ENCODE assay signal across 10 cellular contexts in the genomic region with DNA sequence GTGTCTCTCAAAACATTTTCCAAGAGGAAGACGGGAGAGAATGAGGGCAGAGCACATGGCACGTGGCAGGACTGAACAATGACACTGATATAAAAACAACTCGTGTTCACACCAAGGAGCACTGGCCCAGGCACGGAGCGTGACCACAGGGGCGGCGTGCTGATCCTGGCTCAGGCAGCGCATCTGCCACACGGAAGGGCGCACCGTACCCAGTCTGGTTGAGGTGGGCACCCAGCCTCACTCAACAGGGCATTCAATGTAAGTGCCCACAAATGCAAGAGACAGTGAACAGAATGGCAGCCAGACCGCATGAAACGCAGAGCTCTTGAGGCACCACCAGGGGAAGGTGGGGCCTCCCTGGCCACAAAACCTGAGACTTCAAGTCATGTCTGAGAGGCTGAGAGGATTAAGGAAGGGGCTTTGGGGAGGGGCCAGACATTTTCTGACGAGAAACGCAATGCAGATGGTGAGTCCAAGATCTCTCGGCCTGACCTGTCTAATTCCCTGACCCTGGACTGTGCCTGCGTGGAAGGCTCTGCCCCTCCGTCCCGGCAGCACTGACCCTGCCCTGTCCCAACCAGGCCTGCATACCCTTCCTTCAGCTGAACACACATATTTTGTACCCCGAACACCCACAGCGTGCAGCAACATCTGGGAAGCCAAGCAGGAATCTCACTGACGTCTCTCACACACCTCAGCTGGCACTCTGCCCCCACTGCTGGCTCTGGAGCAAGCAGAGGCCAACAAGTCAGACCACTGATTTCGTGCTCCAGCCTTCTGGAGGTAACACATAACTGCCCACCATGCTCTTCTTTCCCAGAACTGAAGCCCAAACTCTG. TPM values are rescaled to one million over a fixed set of nuclear protein-coding genes. Genes with fewer than 3 reads are reported as not detected.
DNase-seq lines count a peak whose midpoint lies in the region; ATAC-seq and TF ChIP-seq lines count a peak whose summit lies in the region.
"Had no signal": no experiment of that assay in that cellular context is flagged by ENCODE, and none has a peak within 500 bp of the region (broad histone marks: within the 10 kb centered on the region; RNA-seq: fewer than 3 reads in every experiment).

No MANE protein-coding gene starts in this region.

- peaks cover 86% of the 10 kb centered on the region for H3K4me1 Mint-ChIP-seq in activated T-cell treated with anti-CD3 and anti-CD28 coated beads, Interleukin-2, amount 50 U/mL, for 24 hours (ENCODE audit: low read depth)
- peaks cover 26% of the 10 kb centered on the region for H3K4me1 Mint-ChIP-seq in endodermal cell
- H3K4me1 Mint-ChIP-seq in stimulated activated naive CD8-positive, alpha-beta T cell treated with anti-CD3 and anti-CD28 coated beads, Interleukin-15, amount 100 ng/mL, for 72 hours: peaks cover 79% of the 10 kb centered on the region

- WGBS in endodermal cell (ENCODE audit: insufficient coverage in 1 of 2, insufficient read length in 1 of 2), 2 experiments: 88 to 89% methylated on average over 18 to 23 of the region's 23 CpGs
- 90 to 93% (median 91%) methylated on average over 23 of the region's 23 CpGs for WGBS in ovary, 3 donors

- DNase-seq in activated T-cell treated with anti-CD3 and anti-CD28 coated beads, Interleukin-2, amount 50 U/mL, for 24 hours: no peak
- DNase-seq in activated T-cell treated with anti-CD3 and anti-CD28 coated beads, Interleukin-2, amount 50 U/mL, for 1 hour: no peak
- DNase-seq in endodermal cell (no peak), NCI-H1092 treated with DMSO at 0.1 percent for 48 hours (lab: John Stamatoyannopoulos, UW) (no peak), ovary (no peak), NCI-H187 (lab: John Stamatoyannopoulos, UW) (no peak)
- peak in 1 of 2 donors; percentile 26 for DNase-seq in stimulated activated naive CD8-positive, alpha-beta T cell treated with anti-CD3 and anti-CD28 coated beads, Interleukin-15, amount 100 ng/mL, for 72 hours
- DNase-seq: activated effector memory CD4-positive, alpha-beta T cell treated with Interleukin-2 at 50 U/mL for 16 hours; stimulated activated CD4-positive, alpha-beta T cell treated with anti-CD3 and anti-CD28 coated beads, Interleukin-2, amount 100 ng/mL, for 24 hours had no signal

- H3K9ac ChIP-seq in OCI-LY3 (ENCODE audit: low read length) (peak overlapping the region; percentile 93), endodermal cell (ENCODE audit: extremely low read depth, low read length, poor library complexity, severe bottlenecking) (no peak overlapping the region)

- TF ChIP-seq POLR2A in ovary (IDR thresholded peaks at IDR 0.05): no peak

- H3K36me3 ChIP-seq in OCI-LY3 (replicated peaks; ENCODE audit: low read depth, low read length): peaks cover 39% of the 10 kb centered on the region
- no peaks in the 10 kb centered on the region for H3K36me3 ChIP-seq in endodermal cell (ENCODE audit: control insufficient read depth, insufficient read depth, low read length)
- H3K36me3 ChIP-seq in ovary: no peaks in the 10 kb centered on the region

- H3K36me3 Mint-ChIP-seq in activated T-cell treated with anti-CD3 and anti-CD28 coated beads, Interleukin-2, amount 50 U/mL, for 24 hours (ENCODE audit: low read depth): peaks cover 32% of the 10 kb centered on the region
- no peaks in the 10 kb centered on the region for H3K36me3 Mint-ChIP-seq in endodermal cell (ENCODE audit: low read depth)

- H3K4me3 ChIP-seq in OCI-LY3 (ENCODE audit: low read length) (peak overlapping the region; percentile 74), endodermal cell (ENCODE audit: low read length) (no peak overlapping the region), ovary (no peak overlapping the region)

- TF ChIP-seq CTCF in OCI-LY3 (IDR thresholded peaks at IDR 0.05; ENCODE audit: low read depth, low read length) (no peak), endodermal cell (conservative IDR thresholded peaks at IDR 0.05) (no peak), ovary (IDR thresholded peaks at IDR 0.05) (no peak)

- H3K27ac ChIP-seq in OCI-LY3 (ENCODE audit: low read length) (peak overlapping the region; percentile 99), endodermal cell (ENCODE audit: low read depth, low read length) (no peak overlapping the region), ovary (no peak overlapping the region)

- no peaks in the 10 kb centered on the region for H3K27me3 ChIP-seq in OCI-LY3 (ENCODE audit: low read depth, low read length)
- no peaks in the 10 kb centered on the region for H3K27me3 ChIP-seq in endodermal cell (ENCODE audit: control insufficient read depth, insufficient read depth, low read length, poor library complexity, severe bottlenecking)
- H3K27me3 ChIP-seq in ovary: no peaks in the 10 kb centered on the region

- H2AFZ ChIP-seq in OCI-LY3 (ENCODE audit: low read depth, low read length): no peak overlapping the region

- no peaks in the 10 kb centered on the region for H3K9me3 Mint-ChIP-seq in activated T-cell treated with anti-CD3 and anti-CD28 coated beads, Interleukin-2, amount 50 U/mL, for 24 hours
- H3K9me3 Mint-ChIP-seq in endodermal cell: no peaks in the 10 kb centered on the region
- no peaks in the 10 kb centered on the region for H3K9me3 Mint-ChIP-seq in stimulated activated naive CD8-positive, alpha-beta T cell treated with anti-CD3 and anti-CD28 coated beads, Interleukin-15, amount 100 ng/mL, for 72 hours

- peaks cover 94% of the 10 kb centered on the region for H3K4me1 ChIP-seq in OCI-LY3 (ENCODE audit: low read length)
- H3K4me1 ChIP-seq in endodermal cell (ENCODE audit: control insufficient read depth, insufficient read depth, low read length): no peaks in the 10 kb centered on the region
- peaks cover 10% of the 10 kb centered on the region for H3K4me1 ChIP-seq in ovary (ENCODE audit: insufficient read depth)

- H3K9me3 ChIP-seq in OCI-LY3 (ENCODE audit: insufficient read depth, low read length) (peaks cover 13% of the 10 kb centered on the region; the same call in 1 of the 2 replicates), endodermal cell (ENCODE audit: control insufficient read depth, low read length) (no peaks in the 10 kb centered on the region), ovary (no peaks in the 10 kb centered on the region)

- H3K4me2 ChIP-seq in OCI-LY3 (ENCODE audit: low read length): peak overlapping the region; percentile 88

- H3K79me2 ChIP-seq in OCI-LY3 (ENCODE audit: low read length): peaks cover 90% of the 10 kb centered on the region

- H4K20me1 ChIP-seq in OCI-LY3 (ENCODE audit: insufficient read depth, low read length): no peaks in the 10 kb centered on the region

- intact Hi-C loops in ovary (cut with DNase I): no loop called here

- H3K27ac Mint-ChIP-seq in activated T-cell treated with anti-CD3 and anti-CD28 coated beads, Interleukin-2, amount 50 U/mL, for 24 hours: peak overlapping the region; percentile 38
- H3K27ac Mint-ChIP-seq in endodermal cell: peak overlapping the region; percentile 23
- peak overlapping the region; percentile 63 to 71 for H3K27ac Mint-ChIP-seq in stimulated activated naive CD8-positive, alpha-beta T cell treated with anti-CD3 and anti-CD28 coated beads, Interleukin-15, amount 100 ng/mL, for 72 hours

- ATAC-seq in stimulated activated naive CD8-positive, alpha-beta T cell treated with anti-CD3 and anti-CD28 coated beads, Interleukin-15, amount 100 ng/mL, for 72 hours: no peak

- TF ChIP-seq EP300 in ovary (IDR thresholded peaks at IDR 0.05): no peak

- H3K4me3 Mint-ChIP-seq in activated T-cell treated with anti-CD3 and anti-CD28 coated beads, Interleukin-2, amount 50 U/mL, for 24 hours: peak overlapping the region; percentile 3
- H3K4me3 Mint-ChIP-seq in endodermal cell: no peak overlapping the region
- H3K4me3 Mint-ChIP-seq in stimulated activated naive CD8-positive, alpha-beta T cell treated with anti-CD3 and anti-CD28 coated beads, Interleukin-15, amount 100 ng/mL, for 72 hours: peak overlapping the region; percentile 61 to 81

- no peaks in the 10 kb centered on the region for H3K27me3 Mint-ChIP-seq in activated T-cell treated with anti-CD3 and anti-CD28 coated beads, Interleukin-2, amount 50 U/mL, for 24 hours
- H3K27me3 Mint-ChIP-seq in endodermal cell (ENCODE audit: insufficient read depth): peaks cover 2% of the 10 kb centered on the region
- H3K27me3 Mint-ChIP-seq in stimulated activated naive CD8-positive, alpha-beta T cell treated with anti-CD3 and anti-CD28 coated beads, Interleukin-15, amount 100 ng/mL, for 72 hours: no peaks in the 10 kb centered on the region

RNA-seq across cellular contexts. Expression of a gene that starts 35.5 kb away (rescaled TPM):
- total RNA-seq in endodermal cell (10 to 100 TPM; 48.8 to 53.6 TPM), ovary (10 to 100 TPM; 28.0 to 52.1 (median 48.9) TPM)
- 58.9 TPM for polyA plus RNA-seq in endodermal cell (2013, experiment 1 of 2)
- polyA plus RNA-seq in endodermal cell (2013, experiment 2 of 2): 58.6 TPM
- 10 to 100 TPM; 33.9 to 44.0 TPM for polyA plus RNA-seq in ovary
